17 cellular contexts compared by ENCODE assay signal in the genomic region with DNA sequence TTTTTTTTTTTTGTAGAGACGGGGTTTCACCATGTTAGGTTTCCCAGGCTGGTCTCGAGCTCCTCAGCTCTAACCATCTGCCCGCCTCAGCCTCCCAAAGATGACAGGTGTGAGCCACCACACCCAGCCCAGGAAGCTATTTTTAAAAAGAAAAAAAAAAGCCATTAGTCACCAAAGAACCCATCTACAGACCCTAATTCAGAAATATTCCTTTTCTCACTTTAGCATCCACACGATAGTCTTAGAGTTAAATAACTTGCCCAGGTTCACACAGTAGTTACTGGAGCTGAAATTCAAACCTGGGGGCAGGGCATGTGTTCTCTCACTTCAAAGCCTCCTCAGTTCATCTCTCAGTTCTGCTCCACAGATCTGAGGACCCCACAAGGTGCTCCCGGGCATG.
DNase-seq lines count a peak whose midpoint lies in the region; ATAC-seq lines count a peak whose summit lies in the region.
"Had no signal": no experiment of that assay in that cellular context is flagged by ENCODE, and none has a peak within 500 bp of the region (broad histone marks: within the 10 kb centered on the region; RNA-seq: fewer than 3 reads in every experiment).

No MANE protein-coding gene starts in this region.

- no peaks in the 10 kb centered on the region for H3K9me3 Mint-ChIP-seq in activated naive CD4-positive, alpha-beta T cell treated with anti-CD3 and anti-CD28 coated beads, Interleukin-2, amount 50 U/mL, for 24 hours
- no peaks in the 10 kb centered on the region for H3K9me3 Mint-ChIP-seq in natural killer cell treated with Interleukin-12 subunit alpha and Interleukin-12 subunit beta and Interleukin-15 and Interleukin-18, amount 100 ng/mL, for 72 hours
- H3K9me3 Mint-ChIP-seq: activated CD4-positive, alpha-beta memory T cell treated with anti-CD3 and anti-CD28 coated beads for 36 hours; activated T-helper 1 cell treated with anti-CD3 and anti-CD28 coated beads, Interleukin-12 subunit alpha, Interleukin-12 subunit beta, Interleukin-2, Interleukin-4 antibody, amounts not matched to agents 30 ng/mL and 10 ng/mL and 1 ng/mL, durations not matched to agents 14 hours and 24 hours and 36 hours; CD4-positive, CD25-positive, alpha-beta regulatory T cell had no signal

- H3K36me3 Mint-ChIP-seq in activated naive CD4-positive, alpha-beta T cell treated with anti-CD3 and anti-CD28 coated beads, Interleukin-2, amount 50 U/mL, for 24 hours: peaks cover 6% of the 10 kb centered on the region
- no peaks in the 10 kb centered on the region for H3K36me3 Mint-ChIP-seq in natural killer cell treated with Interleukin-12 subunit alpha and Interleukin-12 subunit beta and Interleukin-15 and Interleukin-18, amount 100 ng/mL, for 72 hours

- peak; percentile 31 for ATAC-seq in GM21423 (IDR thresholded peaks at IDR 0.05; ENCODE audit: unreplicated experiment)
- peak; percentile 28 for ATAC-seq in HG03442 (IDR thresholded peaks at IDR 0.05; ENCODE audit: unreplicated experiment)
- no peak for ATAC-seq in natural killer cell treated with Interleukin-12 subunit alpha and Interleukin-12 subunit beta and Interleukin-15 and Interleukin-18, amount 100 ng/mL, for 72 hours
- no peak for ATAC-seq in HG03432 (IDR thresholded peaks at IDR 0.05; ENCODE audit: unreplicated experiment)
- ATAC-seq: sciatic nerve had no signal

- peaks cover 4% of the 10 kb centered on the region for H3K4me1 Mint-ChIP-seq in activated naive CD4-positive, alpha-beta T cell treated with anti-CD3 and anti-CD28 coated beads, Interleukin-2, amount 50 U/mL, for 24 hours
- peaks cover 30 to 50% of the 10 kb centered on the region in 2 donors for H3K4me1 Mint-ChIP-seq in natural killer cell treated with Interleukin-12 subunit alpha and Interleukin-12 subunit beta and Interleukin-15 and Interleukin-18, amount 100 ng/mL, for 72 hours (ENCODE audit: low read depth in 2 of 2)

- H3K4me3 Mint-ChIP-seq in activated naive CD4-positive, alpha-beta T cell treated with anti-CD3 and anti-CD28 coated beads, Interleukin-2, amount 50 U/mL, for 24 hours: no peak overlapping the region
- no peak overlapping the region for H3K4me3 Mint-ChIP-seq in natural killer cell treated with Interleukin-12 subunit alpha and Interleukin-12 subunit beta and Interleukin-15 and Interleukin-18, amount 100 ng/mL, for 72 hours
- H3K4me3 Mint-ChIP-seq: activated CD4-positive, alpha-beta memory T cell treated with anti-CD3 and anti-CD28 coated beads for 36 hours; activated T-helper 1 cell treated with anti-CD3 and anti-CD28 coated beads, Interleukin-12 subunit alpha, Interleukin-12 subunit beta, Interleukin-2, Interleukin-4 antibody, amounts not matched to agents 30 ng/mL and 10 ng/mL and 1 ng/mL, durations not matched to agents 14 hours and 24 hours and 36 hours; CD4-positive, CD25-positive, alpha-beta regulatory T cell had no signal

- no peaks in the 10 kb centered on the region for H3K27me3 Mint-ChIP-seq in activated naive CD4-positive, alpha-beta T cell treated with anti-CD3 and anti-CD28 coated beads, Interleukin-2, amount 50 U/mL, for 24 hours
- no peaks in the 10 kb centered on the region for H3K27me3 Mint-ChIP-seq in natural killer cell treated with Interleukin-12 subunit alpha and Interleukin-12 subunit beta and Interleukin-15 and Interleukin-18, amount 100 ng/mL, for 72 hours
- H3K27me3 Mint-ChIP-seq: activated CD4-positive, alpha-beta memory T cell treated with anti-CD3 and anti-CD28 coated beads for 36 hours; CD4-positive, CD25-positive, alpha-beta regulatory T cell had no signal

- DNase-seq in activated naive CD4-positive, alpha-beta T cell treated with Interleukin-2 at 50 U/mL for 16 hours: no peak
- DNase-seq in natural killer cell treated with Interleukin-12 subunit alpha and Interleukin-12 subunit beta and Interleukin-15 and Interleukin-18, amount 100 ng/mL, for 72 hours (ENCODE audit: low spot score): no peak
- no peak for DNase-seq in NCI-H2196 treated with DMSO at 0.1 percent for 48 hours (lab: John Stamatoyannopoulos, UW; ENCODE audit: unreplicated experiment)
- DNase-seq in activated CD4-positive, alpha-beta T cell treated with anti-CD3 and anti-CD28 coated beads for 1 hour: no peak
- DNase-seq: activated CD4-positive, alpha-beta memory T cell treated with anti-CD3 and anti-CD28 coated beads for 36 hours; CD4-positive, CD25-positive, alpha-beta regulatory T cell; central memory CD4-positive, alpha-beta T cell; DMS79 treated with DMSO at 0.1 percent for 48 hours; effector CD4-positive, alpha-beta T cell; glutamatergic neuron; Karpas-422 had no signal

- H3K27ac Mint-ChIP-seq in activated naive CD4-positive, alpha-beta T cell treated with anti-CD3 and anti-CD28 coated beads, Interleukin-2, amount 50 U/mL, for 24 hours: peak overlapping the region; percentile 35
- peak overlapping the region; percentile 71 to 72 for H3K27ac Mint-ChIP-seq in natural killer cell treated with Interleukin-12 subunit alpha and Interleukin-12 subunit beta and Interleukin-15 and Interleukin-18, amount 100 ng/mL, for 72 hours
- H3K27ac Mint-ChIP-seq: activated CD4-positive, alpha-beta memory T cell treated with anti-CD3 and anti-CD28 coated beads for 36 hours; activated T-helper 1 cell treated with anti-CD3 and anti-CD28 coated beads, Interleukin-12 subunit alpha, Interleukin-12 subunit beta, Interleukin-2, Interleukin-4 antibody, amounts not matched to agents 30 ng/mL and 10 ng/mL and 1 ng/mL, durations not matched to agents 14 hours and 24 hours and 36 hours had no signal

Comparison
In these comparisons a context has a peak if more than half of its experiments do, and no peak if none do; other contexts are left out.
1. ATAC-seq: peak in GM21423 (single experiment) and HG03442 (single experiment); none in natural killer cell treated with Interleukin-12 subunit alpha and Interleukin-12 subunit beta and Interleukin-15 and Interleukin-18, amount 100 ng/mL, for 72 hours (0 of 2) and HG03432 (single experiment).